In the genomic region with DNA sequence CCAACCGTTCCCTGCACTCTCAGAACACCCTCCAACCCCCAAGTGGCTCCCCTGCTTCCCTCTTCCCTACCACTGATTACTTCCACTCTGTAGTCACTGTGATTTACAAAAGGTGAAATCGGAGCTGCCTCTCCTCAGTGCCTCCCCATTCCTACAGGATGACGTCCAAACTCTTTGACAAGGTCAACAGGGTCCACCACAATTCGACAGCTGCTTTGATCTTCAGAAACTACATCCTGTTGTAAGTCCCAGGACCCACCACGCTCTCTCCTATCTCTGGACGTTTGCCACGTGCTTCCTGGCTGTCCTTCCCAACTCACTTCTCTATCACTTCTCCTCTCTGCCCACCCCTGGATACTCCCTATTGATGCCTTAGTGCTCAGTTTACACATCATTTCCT, we compare ENCODE assay signal across 1 cellular context.
TF ChIP-seq lines count a peak whose summit lies in the region.

No MANE protein-coding gene starts in this region.

TF ChIP-seq in GM23338, 12 proteins besides CTCF, POLR2A, EP300 and RAD21 (continued from another document):
- TF ChIP-seq, protein P1, sequence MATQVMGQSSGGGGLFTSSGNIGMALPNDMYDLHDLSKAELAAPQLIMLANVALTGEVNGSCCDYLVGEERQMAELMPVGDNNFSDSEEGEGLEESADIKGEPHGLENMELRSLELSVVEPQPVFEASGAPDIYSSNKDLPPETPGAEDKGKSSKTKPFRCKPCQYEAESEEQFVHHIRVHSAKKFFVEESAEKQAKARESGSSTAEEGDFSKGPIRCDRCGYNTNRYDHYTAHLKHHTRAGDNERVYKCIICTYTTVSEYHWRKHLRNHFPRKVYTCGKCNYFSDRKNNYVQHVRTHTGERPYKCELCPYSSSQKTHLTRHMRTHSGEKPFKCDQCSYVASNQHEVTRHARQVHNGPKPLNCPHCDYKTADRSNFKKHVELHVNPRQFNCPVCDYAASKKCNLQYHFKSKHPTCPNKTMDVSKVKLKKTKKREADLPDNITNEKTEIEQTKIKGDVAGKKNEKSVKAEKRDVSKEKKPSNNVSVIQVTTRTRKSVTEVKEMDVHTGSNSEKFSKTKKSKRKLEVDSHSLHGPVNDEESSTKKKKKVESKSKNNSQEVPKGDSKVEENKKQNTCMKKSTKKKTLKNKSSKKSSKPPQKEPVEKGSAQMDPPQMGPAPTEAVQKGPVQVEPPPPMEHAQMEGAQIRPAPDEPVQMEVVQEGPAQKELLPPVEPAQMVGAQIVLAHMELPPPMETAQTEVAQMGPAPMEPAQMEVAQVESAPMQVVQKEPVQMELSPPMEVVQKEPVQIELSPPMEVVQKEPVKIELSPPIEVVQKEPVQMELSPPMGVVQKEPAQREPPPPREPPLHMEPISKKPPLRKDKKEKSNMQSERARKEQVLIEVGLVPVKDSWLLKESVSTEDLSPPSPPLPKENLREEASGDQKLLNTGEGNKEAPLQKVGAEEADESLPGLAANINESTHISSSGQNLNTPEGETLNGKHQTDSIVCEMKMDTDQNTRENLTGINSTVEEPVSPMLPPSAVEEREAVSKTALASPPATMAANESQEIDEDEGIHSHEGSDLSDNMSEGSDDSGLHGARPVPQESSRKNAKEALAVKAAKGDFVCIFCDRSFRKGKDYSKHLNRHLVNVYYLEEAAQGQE (IDR thresholded peaks at IDR 0.05; ENCODE audit: unreplicated experiment) = no peak
- no peak for TF ChIP-seq NANOG (IDR thresholded peaks at IDR 0.05; ENCODE audit: borderline replicate concordance)
- no peak for TF ChIP-seq STAT1 (IDR thresholded peaks at IDR 0.05; ENCODE audit: unreplicated experiment)
- TF ChIP-seq, protein P2, sequence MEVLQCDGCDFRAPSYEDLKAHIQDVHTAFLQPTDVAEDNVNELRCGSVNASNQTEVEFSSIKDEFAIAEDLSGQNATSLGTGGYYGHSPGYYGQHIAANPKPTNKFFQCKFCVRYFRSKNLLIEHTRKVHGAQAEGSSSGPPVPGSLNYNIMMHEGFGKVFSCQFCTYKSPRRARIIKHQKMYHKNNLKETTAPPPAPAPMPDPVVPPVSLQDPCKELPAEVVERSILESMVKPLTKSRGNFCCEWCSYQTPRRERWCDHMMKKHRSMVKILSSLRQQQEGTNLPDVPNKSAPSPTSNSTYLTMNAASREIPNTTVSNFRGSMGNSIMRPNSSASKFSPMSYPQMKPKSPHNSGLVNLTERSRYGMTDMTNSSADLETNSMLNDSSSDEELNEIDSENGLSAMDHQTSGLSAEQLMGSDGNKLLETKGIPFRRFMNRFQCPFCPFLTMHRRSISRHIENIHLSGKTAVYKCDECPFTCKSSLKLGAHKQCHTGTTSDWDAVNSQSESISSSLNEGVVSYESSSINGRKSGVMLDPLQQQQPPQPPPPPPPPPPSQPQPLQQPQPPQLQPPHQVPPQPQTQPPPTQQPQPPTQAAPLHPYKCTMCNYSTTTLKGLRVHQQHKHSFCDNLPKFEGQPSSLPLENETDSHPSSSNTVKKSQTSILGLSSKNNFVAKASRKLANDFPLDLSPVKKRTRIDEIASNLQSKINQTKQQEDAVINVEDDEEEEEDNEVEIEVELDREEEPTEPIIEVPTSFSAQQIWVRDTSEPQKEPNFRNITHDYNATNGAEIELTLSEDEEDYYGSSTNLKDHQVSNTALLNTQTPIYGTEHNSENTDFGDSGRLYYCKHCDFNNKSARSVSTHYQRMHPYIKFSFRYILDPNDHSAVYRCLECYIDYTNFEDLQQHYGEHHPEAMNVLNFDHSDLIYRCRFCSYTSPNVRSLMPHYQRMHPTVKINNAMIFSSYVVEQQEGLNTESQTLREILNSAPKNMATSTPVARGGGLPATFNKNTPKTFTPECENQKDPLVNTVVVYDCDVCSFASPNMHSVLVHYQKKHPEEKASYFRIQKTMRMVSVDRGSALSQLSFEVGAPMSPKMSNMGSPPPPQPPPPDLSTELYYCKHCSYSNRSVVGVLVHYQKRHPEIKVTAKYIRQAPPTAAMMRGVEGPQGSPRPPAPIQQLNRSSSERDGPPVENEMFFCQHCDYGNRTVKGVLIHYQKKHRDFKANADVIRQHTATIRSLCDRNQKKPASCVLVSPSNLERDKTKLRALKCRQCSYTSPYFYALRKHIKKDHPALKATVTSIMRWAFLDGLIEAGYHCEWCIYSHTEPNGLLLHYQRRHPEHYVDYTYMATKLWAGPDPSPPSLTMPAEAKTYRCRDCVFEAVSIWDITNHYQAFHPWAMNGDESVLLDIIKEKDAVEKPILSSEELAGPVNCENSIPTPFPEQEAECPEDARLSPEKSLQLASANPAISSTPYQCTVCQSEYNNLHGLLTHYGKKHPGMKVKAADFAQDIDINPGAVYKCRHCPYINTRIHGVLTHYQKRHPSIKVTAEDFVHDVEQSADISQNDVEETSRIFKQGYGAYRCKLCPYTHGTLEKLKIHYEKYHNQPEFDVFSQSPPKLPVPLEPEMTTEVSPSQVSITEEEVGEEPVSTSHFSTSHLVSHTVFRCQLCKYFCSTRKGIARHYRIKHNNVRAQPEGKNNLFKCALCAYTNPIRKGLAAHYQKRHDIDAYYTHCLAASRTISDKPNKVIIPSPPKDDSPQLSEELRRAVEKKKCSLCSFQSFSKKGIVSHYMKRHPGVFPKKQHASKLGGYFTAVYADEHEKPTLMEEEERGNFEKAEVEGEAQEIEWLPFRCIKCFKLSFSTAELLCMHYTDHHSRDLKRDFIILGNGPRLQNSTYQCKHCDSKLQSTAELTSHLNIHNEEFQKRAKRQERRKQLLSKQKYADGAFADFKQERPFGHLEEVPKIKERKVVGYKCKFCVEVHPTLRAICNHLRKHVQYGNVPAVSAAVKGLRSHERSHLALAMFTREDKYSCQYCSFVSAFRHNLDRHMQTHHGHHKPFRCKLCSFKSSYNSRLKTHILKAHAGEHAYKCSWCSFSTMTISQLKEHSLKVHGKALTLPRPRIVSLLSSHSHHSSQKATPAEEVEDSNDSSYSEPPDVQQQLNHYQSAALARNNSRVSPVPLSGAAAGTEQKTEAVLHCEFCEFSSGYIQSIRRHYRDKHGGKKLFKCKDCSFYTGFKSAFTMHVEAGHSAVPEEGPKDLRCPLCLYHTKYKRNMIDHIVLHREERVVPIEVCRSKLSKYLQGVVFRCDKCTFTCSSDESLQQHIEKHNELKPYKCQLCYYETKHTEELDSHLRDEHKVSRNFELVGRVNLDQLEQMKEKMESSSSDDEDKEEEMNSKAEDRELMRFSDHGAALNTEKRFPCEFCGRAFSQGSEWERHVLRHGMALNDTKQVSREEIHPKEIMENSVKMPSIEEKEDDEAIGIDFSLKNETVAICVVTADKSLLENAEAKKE (CRISPR knock-in tag; IDR thresholded peaks at IDR 0.05) = no peak
- no peak for TF ChIP-seq ZNF114 (CRISPR knock-in tag; IDR thresholded peaks at IDR 0.05)
- no peak for TF ChIP-seq ZNF331 (CRISPR knock-in tag; IDR thresholded peaks at IDR 0.05; ENCODE audit: low read depth)
- no peak for TF ChIP-seq EZH2phosphoT487 (IDR thresholded peaks at IDR 0.05; ENCODE audit: unreplicated experiment)
- TF ChIP-seq JUNB (IDR thresholded peaks at IDR 0.05; ENCODE audit: unreplicated experiment) = no peak
TF ChIP-seq in GM23338: peak in this region for 0.
